ENCODE assay signal across 19 cellular contexts in the genomic region with DNA sequence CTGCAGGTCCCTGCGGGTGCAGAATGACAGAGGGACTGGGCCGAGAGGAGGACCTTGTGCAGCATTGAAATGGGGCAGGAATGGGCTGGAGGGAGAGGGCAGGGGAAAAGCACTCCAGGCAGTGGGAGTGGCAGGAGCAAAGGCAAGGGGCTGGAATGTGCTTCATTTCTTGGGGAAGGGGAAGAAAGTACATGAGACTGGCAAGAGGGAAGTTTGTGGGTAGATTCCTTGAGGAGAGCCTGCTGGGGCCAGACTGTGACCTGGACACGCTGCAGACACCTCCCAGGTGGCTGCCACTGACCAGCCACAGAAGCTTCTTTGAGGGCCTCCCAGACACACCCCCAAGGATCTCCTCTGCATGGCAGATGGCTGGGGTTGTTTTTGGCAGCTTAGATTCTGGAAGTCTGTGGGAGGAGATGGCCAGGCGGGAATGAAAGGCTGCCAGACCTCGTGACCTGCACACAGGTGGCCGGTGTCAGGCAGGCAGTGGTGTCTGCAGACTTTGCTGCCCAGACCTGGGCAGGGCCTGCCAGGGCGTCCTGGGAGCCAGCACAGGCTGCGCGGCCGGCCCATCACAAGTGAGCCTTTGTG. TPM values are rescaled to one million over a fixed set of nuclear protein-coding genes. Genes with fewer than 3 reads are reported as not detected.
DNase-seq lines count a peak whose midpoint lies in the region; ATAC-seq and TF ChIP-seq lines count a peak whose summit lies in the region.
"Had no signal": no experiment of that assay in that cellular context is flagged by ENCODE, and none has a peak within 500 bp of the region (broad histone marks: within the 10 kb centered on the region; RNA-seq: fewer than 3 reads in every experiment).

No MANE protein-coding gene starts in this region.

- no peak for ATAC-seq in GM21717 (IDR thresholded peaks at IDR 0.05; ENCODE audit: unreplicated experiment)
- ATAC-seq: activated CD8-positive, alpha-beta T cell treated with anti-CD3 and anti-CD28 coated beads, Interleukin-2, amount 10 ng/mL, durations not matched to agents 7 days and 5 days; activated T-cell treated with anti-CD3 and anti-CD28 coated beads, Interleukin-2, amount 50 U/mL, for 72 hours; naive thymus-derived CD4-positive, alpha-beta T cell had no signal

- DNase-seq in NCI-H2196 (lab: John Stamatoyannopoulos, UW; ENCODE audit: unreplicated experiment) (peak; percentile 24), islet precursor cell (peak; percentile 72), progenitor cell of endocrine pancreas (ENCODE audit: low spot score, unreplicated experiment) (no peak), NK-92 (lab: John Stamatoyannopoulos, UW; ENCODE audit: unreplicated experiment) (no peak), NCI-H1694 (lab: John Stamatoyannopoulos, UW) (no peak), immature natural killer cell (no peak)
- DNase-seq: activated CD8-positive, alpha-beta T cell treated with anti-CD3 and anti-CD28 coated beads, Interleukin-2, amount 10 ng/mL, durations not matched to agents 7 days and 5 days; activated naive CD8-positive, alpha-beta T cell treated with anti-CD3 and anti-CD28 coated beads for 36 hours; activated T-cell treated with anti-CD3 and anti-CD28 coated beads, Interleukin-2, amount 50 U/mL, for 72 hours; effector CD4-positive, alpha-beta T cell; EL; GOT3; left cardiac atrium; naive thymus-derived CD4-positive, alpha-beta T cell; NCI-H1436; NCI-H526 had no signal

- H3K4me3 Mint-ChIP-seq in brain (peak overlapping the region in 1 of 5 experiments; percentile 2), progenitor cell of endocrine pancreas (ENCODE audit: low read depth) (no peak overlapping the region), immature natural killer cell (no peak overlapping the region)
- H3K4me3 Mint-ChIP-seq: activated CD8-positive, alpha-beta T cell treated with anti-CD3 and anti-CD28 coated beads, Interleukin-2, amount 10 ng/mL, durations not matched to agents 7 days and 5 days; activated naive CD8-positive, alpha-beta T cell treated with anti-CD3 and anti-CD28 coated beads for 36 hours; activated T-cell treated with anti-CD3 and anti-CD28 coated beads, Interleukin-2, amount 50 U/mL, for 72 hours; naive thymus-derived CD4-positive, alpha-beta T cell had no signal

- H3K27ac Mint-ChIP-seq in brain, result peak overlapping the region; percentile 21 to 64 (median 35)
- H3K27ac Mint-ChIP-seq in progenitor cell of endocrine pancreas, result peak overlapping the region; percentile 6
- H3K27ac Mint-ChIP-seq in immature natural killer cell, result peak overlapping the region in 1 of 6 donors; percentile 3
- H3K27ac Mint-ChIP-seq: activated CD8-positive, alpha-beta T cell treated with anti-CD3 and anti-CD28 coated beads, Interleukin-2, amount 10 ng/mL, durations not matched to agents 7 days and 5 days; activated naive CD8-positive, alpha-beta T cell treated with anti-CD3 and anti-CD28 coated beads for 36 hours; activated T-cell treated with anti-CD3 and anti-CD28 coated beads, Interleukin-2, amount 50 U/mL, for 72 hours had no signal

- H3K27me3 Mint-ChIP-seq in brain, result no peaks in the 10 kb centered on the region
- H3K27me3 Mint-ChIP-seq in progenitor cell of endocrine pancreas, result no peaks in the 10 kb centered on the region
- peaks cover 0 to 4% (median 0%) of the 10 kb centered on the region in 3 donors for H3K27me3 Mint-ChIP-seq in immature natural killer cell (ENCODE audit: low read depth in 3 of 3)
- H3K27me3 Mint-ChIP-seq: activated naive CD8-positive, alpha-beta T cell treated with anti-CD3 and anti-CD28 coated beads for 36 hours had no signal

- H3K36me3 Mint-ChIP-seq in brain, result peaks cover 15% of the 10 kb centered on the region
- peaks cover 5% of the 10 kb centered on the region for H3K36me3 Mint-ChIP-seq in progenitor cell of endocrine pancreas (ENCODE audit: insufficient read depth)
- no peaks in the 10 kb centered on the region for H3K36me3 Mint-ChIP-seq in immature natural killer cell
- H3K36me3 Mint-ChIP-seq: activated naive CD8-positive, alpha-beta T cell treated with anti-CD3 and anti-CD28 coated beads for 36 hours had no signal

- H3K4me1 Mint-ChIP-seq in brain (peaks cover 47% of the 10 kb centered on the region), progenitor cell of endocrine pancreas (ENCODE audit: low read depth) (peaks cover 26% of the 10 kb centered on the region), immature natural killer cell (peaks cover 0 to 6% of the 10 kb centered on the region in 2 donors)
- H3K4me1 Mint-ChIP-seq: activated naive CD8-positive, alpha-beta T cell treated with anti-CD3 and anti-CD28 coated beads for 36 hours had no signal

- TF ChIP-seq CTCF in brain (conservative IDR thresholded peaks at IDR 0.05) (no peak), progenitor cell of endocrine pancreas (IDR thresholded peaks at IDR 0.05; ENCODE audit: unreplicated experiment) (no peak)

- peaks cover 0 to 3% (median 2%) of the 10 kb centered on the region in 5 experiments for H3K9me3 Mint-ChIP-seq in brain
- H3K9me3 Mint-ChIP-seq in progenitor cell of endocrine pancreas (ENCODE audit: low read depth), result no peaks in the 10 kb centered on the region
- no peaks in the 10 kb centered on the region for H3K9me3 Mint-ChIP-seq in immature natural killer cell
- H3K9me3 Mint-ChIP-seq: activated T-cell treated with anti-CD3 and anti-CD28 coated beads, Interleukin-2, amount 50 U/mL, for 72 hours had no signal

RNA-seq across cellular contexts. Expression of a gene that starts 53.1 kb away (rescaled TPM):
- polyA plus RNA-seq in brain (ENCODE audit: insufficient read depth, low read depth, low replicate concordance) (5.4 TPM), immature natural killer cell (not detected)
- 9.5 and 12.7 TPM in 2 replicates for total RNA-seq in progenitor cell of endocrine pancreas
- total RNA-seq: activated CD8-positive, alpha-beta T cell treated with anti-CD3 and anti-CD28 coated beads, Interleukin-2, amount 10 ng/mL, durations not matched to agents 7 days and 5 days; activated naive CD8-positive, alpha-beta T cell treated with anti-CD3 and anti-CD28 coated beads for 36 hours; activated T-cell treated with anti-CD3 and anti-CD28 coated beads, Interleukin-2, amount 50 U/mL, for 72 hours; naive thymus-derived CD4-positive, alpha-beta T cell; renal cortical epithelial cell had no signal
- polyA plus RNA-seq: naive thymus-derived CD4-positive, alpha-beta T cell had no signal

Comparison
In these comparisons a context has a peak if more than half of its experiments do, and no peak if none do; other contexts are left out.
1. DNase-seq: peak in NCI-H2196 (single experiment) and islet precursor cell (single experiment); none in progenitor cell of endocrine pancreas (single experiment), NK-92 (single experiment), NCI-H1694 (single experiment) and immature natural killer cell (0 of 3).